ENCODE assay signal across 9 cellular contexts in genomic region chr1:205505076-205505729, GRCh38. TPM values are rescaled to one million over a fixed set of nuclear protein-coding genes. Genes with fewer than 3 reads are reported as not detected.
A peak's percentile ranks its signal among the peaks of the same experiment; 100 is the strongest.
DNase-seq lines count a peak whose midpoint lies in the region; ATAC-seq, FAIRE-seq and TF ChIP-seq lines count a peak whose summit lies in the region.
"Had no signal": no experiment of that assay in that cellular context is flagged by ENCODE, and none has a peak within 500 bp of the region (broad histone marks: within the 10 kb centered on the region; RNA-seq: fewer than 3 reads in every experiment).

No MANE protein-coding gene starts in this region.

- no peak for TF ChIP-seq POLR2A in GM12878 (IDR thresholded peaks at IDR 0.05; ENCODE audit: low read depth, low read length)
- TF ChIP-seq POLR2A in testis (IDR thresholded peaks at IDR 0.05): no peak

- in situ Hi-C loops in GM12878 (cut with MboI): no loop called here

- peak in 1 of 2 donors; percentile 11 for ATAC-seq in activated T-cell treated with anti-CD3 and anti-CD28 coated beads, Interleukin-2, amount 50 U/mL, for 72 hours (replicated peaks in 1 of 2)
- ATAC-seq in GM12878 (peak; percentile 11), HG02981 (IDR thresholded peaks at IDR 0.05; ENCODE audit: unreplicated experiment) (no peak)

- H3K79me2 ChIP-seq in GM12878 (ENCODE audit: control insufficient read depth, insufficient read depth, low read length): no peaks in the 10 kb centered on the region

- H3K27ac ChIP-seq in GM12878 (ENCODE audit: control insufficient read depth, insufficient read depth): no peak overlapping the region
- no peak overlapping the region for H3K27ac ChIP-seq in testis
- H3K27ac ChIP-seq: epithelial cell of prostate had no signal

- H3K27me3 ChIP-seq in GM12878 (replicated peaks in 1 of 2; ENCODE audit: control insufficient read depth in 2 of 2, insufficient read depth in 2 of 2, low read length in 1 of 2) (peaks cover 0 to 5% of the 10 kb centered on the region in 2 experiments; a peak in 3 of 4 replicates), testis (no peaks in the 10 kb centered on the region)

- H3K9ac ChIP-seq in GM12878 (ENCODE audit: control insufficient read depth, insufficient read depth, low read length): no peak overlapping the region

- H3K36me3 ChIP-seq in GM12878 (ENCODE audit: control insufficient read depth in 2 of 2, insufficient read depth in 2 of 2, low read length in 1 of 2): no peaks in the 10 kb centered on the region
- H3K36me3 ChIP-seq in testis (ENCODE audit: low read depth, missing control alignments): no peaks in the 10 kb centered on the region

- DNase-seq in activated T-cell treated with anti-CD3 and anti-CD28 coated beads, Interleukin-2, amount 50 U/mL, for 72 hours: no peak
- no peak for DNase-seq in activated T-cell treated with anti-CD3 and anti-CD28 coated beads, Interleukin-2, amount 50 U/mL, for 48 hours
- DNase-seq in GM12878 (ENCODE audit: low read depth, low spot score): no peak
- DNase-seq in left kidney (ENCODE audit: low read depth, low spot score): peak; percentile 73
- no peak for DNase-seq in testis
- no peak for DNase-seq in HTR-8/SVneo (ENCODE audit: insufficient read length, low spot score)
- DNase-seq in NCI-H1092 (lab: John Stamatoyannopoulos, UW): no peak

- H3K4me3 ChIP-seq in GM12878 (0 out of 2 replicates have a peak overlapping the region, but pooled peaks have one; percentile 71), testis (peak overlapping the region; percentile 53 to 70)

- no peak for FAIRE-seq in GM12878 (lab: Jason Lieb, UNC)
- FAIRE-seq in HTR-8/SVneo (lab: Jason Lieb, UNC): no peak

- intact Hi-C loops in GM12878 (cut with micrococcal nuclease; ENCODE audit: unreplicated experiment): no loop called here
- intact Hi-C loops in testis (cut with DNase I; ENCODE audit: low total_unique reads): no loop called here

- CTCF ChIA-PET in GM12878 (lab: Yijun Ruan, JAX): interaction anchor here (0.7 to 31.6 kb wide), 2 partner anchors 13 to 153 kb away, joined by 4 to 891 read pairs; no protein-coding TSS in a partner anchor

- BruUV-seq in GM12878 (replicated peaks; lab: Mats Ljungman, UMichigan): no TSS peak

- RAD21 ChIA-PET in GM12878 (lab: Charles Lee; ENCODE audit: unreplicated experiment): interaction anchor here (0.6 to 1.5 kb wide), 4 partner anchors 16 to 1261 kb away, joined by 3 to 5 read pairs (median 4); no protein-coding TSS in a partner anchor

- 2% methylated on average over 17 of the region's 18 CpGs for WGBS in GM12878 (ENCODE audit: insufficient coverage, insufficient replicate concordance, low lambda C conversion rate, missing lambda C conversion rate)
- 13 to 18% methylated on average over 14 to 18 of the region's 18 CpGs for WGBS in testis, 2 donors

- H3K4me1 ChIP-seq in GM12878 (ENCODE audit: control insufficient read depth, insufficient read depth, low read length) (0 out of 2 replicates have a peak, but pooled peaks cover 4% of the 10 kb centered on the region), testis (peaks cover 21% of the 10 kb centered on the region)

- H3K4me3 Mint-ChIP-seq in activated T-cell treated with anti-CD3 and anti-CD28 coated beads, Interleukin-2, amount 50 U/mL, for 72 hours: peak overlapping the region; percentile 78 to 82

- POLR2A ChIA-PET in GM12878 (lab: Charles Lee): no interaction called here

- SMC1A ChIA-PET in GM12878 (lab: Charles Lee; ENCODE audit: uncharacterized antibody, unreplicated experiment): interaction anchor here (1.0 to 3.4 kb wide), 3 partner anchors 16 to 109 kb away, joined by 3 to 17 read pairs (median 4); no protein-coding TSS in a partner anchor

- peaks cover 5% of the 10 kb centered on the region for H3K4me1 Mint-ChIP-seq in activated T-cell treated with anti-CD3 and anti-CD28 coated beads, Interleukin-2, amount 50 U/mL, for 72 hours (ENCODE audit: low read depth)

- no peak for TF ChIP-seq RAD21 in GM12878 (IDR thresholded peaks at IDR 0.05; ENCODE audit: insufficient read depth, low read depth, low read length)

- H3K9me3 Mint-ChIP-seq in activated T-cell treated with anti-CD3 and anti-CD28 coated beads, Interleukin-2, amount 50 U/mL, for 72 hours: no peaks in the 10 kb centered on the region

- H3K27me3 Mint-ChIP-seq in activated T-cell treated with anti-CD3 and anti-CD28 coated beads, Interleukin-2, amount 50 U/mL, for 72 hours (ENCODE audit: low read depth): peaks cover 10% of the 10 kb centered on the region

- TF ChIP-seq EP300 in GM12878 (IDR thresholded peaks at IDR 0.05; ENCODE audit: borderline replicate concordance in 1 of 2, control insufficient read depth in 1 of 2, low read depth in 2 of 2, low read length in 2 of 2): no peak

- no peaks in the 10 kb centered on the region for H3K36me3 Mint-ChIP-seq in activated T-cell treated with anti-CD3 and anti-CD28 coated beads, Interleukin-2, amount 50 U/mL, for 72 hours (ENCODE audit: insufficient read depth in 2 of 2)

- no peak overlapping the region for H3K27ac Mint-ChIP-seq in activated T-cell treated with anti-CD3 and anti-CD28 coated beads, Interleukin-2, amount 50 U/mL, for 72 hours

- H2AFZ ChIP-seq in GM12878 (ENCODE audit: control insufficient read depth, low read depth, low read length): no peak overlapping the region; the same call in 1 of the 2 replicates

- TF ChIP-seq CTCF in GM12878 (IDR thresholded peaks at IDR 0.05 in 2 of 3, conservative IDR thresholded peaks at IDR 0.05 in 1 of 3; ENCODE audit: control insufficient read depth in 2 of 3, extremely low read depth in 1 of 3, insufficient read depth in 1 of 3, low read depth in 3 of 3, low read length in 3 of 3) (0 out of 6 replicates have a peak, but pooled peaks of 1 of the 3 experiments have one; percentile 4), testis (IDR thresholded peaks at IDR 0.05) (no peak)

- H3K9me3 ChIP-seq in GM12878 (replicated peaks; ENCODE audit: control insufficient read depth, insufficient read depth, low read length) (no peaks in the 10 kb centered on the region), testis (no peaks in the 10 kb centered on the region)

- peak overlapping the region; percentile 10; the same call in 1 of the 2 replicates for H3K4me2 ChIP-seq in GM12878 (ENCODE audit: control insufficient read depth, insufficient read depth)

- H4K20me1 ChIP-seq in GM12878 (ENCODE audit: control insufficient read depth, insufficient read depth): no peaks in the 10 kb centered on the region

TF ChIP-seq in GM12878, 131 proteins besides CTCF, POLR2A, EP300 and RAD21 (continues in another document):
- no peak for TF ChIP-seq NFXL1 (IDR thresholded peaks at IDR 0.05; ENCODE audit: borderline replicate concordance)

RNA-seq across cellular contexts. Expression of gene CDK18, which starts 0.7 kb away (rescaled TPM):
- total RNA-seq in activated T-cell treated with anti-CD3 and anti-CD28 coated beads, Interleukin-2, amount 50 U/mL, for 72 hours: 1 to 10 TPM; 2.3 to 3.3 TPM
- total RNA-seq in GM12878 (2013; cell fraction: nucleolus; rRNA removed): 20.6 and 21.7 TPM in 2 replicates
- total RNA-seq in GM12878 (2014; rRNA removed) (0.05 and 0.51 TPM in 2 replicates), GM12878 (2014; rRNA removed; fragmentation: Illumina TruSeq; extraction: Trizol) (0.13 and 0.18 TPM in 2 replicates), GM12878 (2021) (0.64 and 0.88 TPM in 2 replicates), testis (1 to 10 TPM; 6.5 to 8.5 TPM)
- polyA plus RNA-seq in GM12878 (2011; ENCODE audit: low read depth): 0.21 TPM
- polyA plus RNA-seq in GM12878 (2011; rRNA removed) (1.9 and 4.4 TPM in 2 replicates), GM12878 (2014; fragmentation: Illumina TruSeq; extraction: Trizol) (0.25 TPM in 1 of 2 replicates, not detected in the other), GM12878 (2014; fragmentation: Nextera tagmentation; extraction: Ambion mirVana) (not detected), GM12878 (2014; rRNA removed) (0.54 and 1.2 TPM in 2 replicates), GM12878 (2016; fragmentation: Nextera tagmentation; extraction: Ambion mirVana) (under 1 TPM; 0.40 to 0.58 TPM), testis (ENCODE audit: insufficient read depth, low read depth, low replicate concordance) (9.2 TPM)
- polyA plus RNA-seq in GM12878 (2011; cell fraction: cytosol; rRNA removed): 3.9 and 5.8 TPM in 2 replicates
- polyA plus RNA-seq in GM12878 (2011; cell fraction: nucleus; rRNA removed): 30.1 and 38.6 TPM in 2 replicates
- polyA plus RNA-seq in GM12878 (2012): 0.41 and 0.95 TPM in 2 replicates
- 8.6 and 16.9 TPM in 2 replicates for polyA minus RNA-seq in GM12878 (2011; rRNA and poly(A)+ RNA removed)
- polyA minus RNA-seq in GM12878 (2011; cell fraction: cytosol; rRNA and poly(A)+ RNA removed): 5.2 and 6.1 TPM in 2 replicates
- polyA minus RNA-seq in GM12878 (2011; cell fraction: nucleus; rRNA and poly(A)+ RNA removed): 13.8 and 17.4 TPM in 2 replicates

RNA-seq across cellular contexts. Expression of gene BLACAT1, which starts 49.4 kb away (rescaled TPM):
- total RNA-seq in activated T-cell treated with anti-CD3 and anti-CD28 coated beads, Interleukin-2, amount 50 U/mL, for 72 hours: under 1 TPM; 0.34 to 0.97 TPM
- 0.76 and 1.2 TPM in 2 replicates for total RNA-seq in GM12878 (2013; cell fraction: nucleolus; rRNA removed)
- total RNA-seq in GM12878 (2014; rRNA removed) (0.06 TPM in 1 of 2 replicates, not detected in the other), GM12878 (2014; rRNA removed; fragmentation: Illumina TruSeq; extraction: Trizol) (0.18 and 0.23 TPM in 2 replicates), GM12878 (2021) (0.21 TPM in 2 replicates), testis (10 to 100 TPM; 14.4 to 15.5 TPM)
- not detected for polyA plus RNA-seq in GM12878 (2011; ENCODE audit: low read depth)
- polyA plus RNA-seq in GM12878 (2011; rRNA removed) (1.4 and 1.6 TPM in 2 replicates), GM12878 (2014; fragmentation: Illumina TruSeq; extraction: Trizol) (0.15 and 0.38 TPM in 2 replicates), GM12878 (2014; fragmentation: Nextera tagmentation; extraction: Ambion mirVana) (under 1 TPM in 1 of 2 experiments, not detected in 1; 0.04 TPM), GM12878 (2014; rRNA removed) (0.10 and 0.17 TPM in 2 replicates), GM12878 (2016; fragmentation: Nextera tagmentation; extraction: Ambion mirVana) (under 1 TPM; 0.08 to 0.13 TPM), testis (ENCODE audit: insufficient read depth, low read depth, low replicate concordance) (5.9 TPM)
- polyA plus RNA-seq in GM12878 (2011; cell fraction: cytosol; rRNA removed): 0.78 and 0.87 TPM in 2 replicates
- polyA plus RNA-seq in GM12878 (2011; cell fraction: nucleus; rRNA removed): 5.1 and 7.0 TPM in 2 replicates
- 0.03 TPM in 1 of 2 replicates, not detected in the other for polyA plus RNA-seq in GM12878 (2012)
- polyA minus RNA-seq in GM12878 (2011; rRNA and poly(A)+ RNA removed): 2.0 and 3.0 TPM in 2 replicates
- not detected in 2 replicates for polyA minus RNA-seq in GM12878 (2011; cell fraction: cytosol; rRNA and poly(A)+ RNA removed)
- 2.3 and 2.6 TPM in 2 replicates for polyA minus RNA-seq in GM12878 (2011; cell fraction: nucleus; rRNA and poly(A)+ RNA removed)

Comparison
In these comparisons a context has a peak if more than half of its experiments do, and no peak if none do; other contexts are left out.
1. RNA of gene BLACAT1, which starts 49.4 kb away (total RNA-seq): 14.4 to 15.5 TPM in testis; 0.34 to 0.97 TPM in activated T-cell treated with anti-CD3 and anti-CD28 coated beads, Interleukin-2, amount 50 U/mL, for 72 hours and 0.06 to 1.2 TPM in GM12878; every median in the first group is over 4 times any median in the second.